12 cellular contexts compared by ENCODE assay signal in the genomic region with DNA sequence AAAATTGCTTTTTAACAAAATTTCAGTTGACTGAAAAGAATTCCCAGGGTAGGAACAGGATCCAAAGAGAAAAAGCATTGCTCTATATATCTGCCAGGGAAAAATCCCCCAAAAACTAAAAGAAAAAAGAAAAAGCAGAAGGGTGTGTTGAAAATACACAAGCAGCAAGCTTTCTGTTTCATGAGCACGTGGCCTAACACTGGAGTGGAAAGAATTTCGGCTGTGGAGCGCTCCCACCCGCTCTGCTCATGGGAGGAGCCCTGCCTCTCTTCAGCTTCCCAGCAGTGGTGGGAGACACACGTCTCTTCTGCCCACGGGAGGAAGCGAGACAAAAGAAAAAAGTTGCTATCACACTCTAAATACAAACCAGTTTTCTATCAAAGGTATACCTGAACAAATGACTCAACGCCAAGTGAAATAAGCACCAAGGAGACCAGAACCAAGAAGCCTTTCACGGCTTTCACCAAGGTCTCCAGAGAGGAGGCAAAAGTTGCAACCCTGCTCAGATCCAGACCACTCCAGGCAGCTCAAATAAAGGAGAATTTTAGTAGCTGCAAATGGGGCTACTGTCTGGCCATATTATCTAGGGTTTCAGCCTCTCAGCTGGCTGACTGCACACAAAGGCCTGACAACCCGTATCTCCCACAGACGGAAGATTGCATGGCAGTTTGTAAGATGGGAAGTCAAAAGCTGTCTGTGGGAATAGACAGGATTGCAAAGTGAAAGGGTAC. TPM values are rescaled to one million over a fixed set of nuclear protein-coding genes. Genes with fewer than 3 reads are reported as not detected.
DNase-seq lines count a peak whose midpoint lies in the region; ATAC-seq and TF ChIP-seq lines count a peak whose summit lies in the region.
"Had no signal": no experiment of that assay in that cellular context is flagged by ENCODE, and none has a peak within 500 bp of the region (broad histone marks: within the 10 kb centered on the region; RNA-seq: fewer than 3 reads in every experiment).

No MANE protein-coding gene starts in this region.

- POLR2A ChIA-PET in PC-9 (lab: Charles Lee; ENCODE audit: unreplicated experiment): no interaction called here

- ATAC-seq in omental fat pad (ENCODE audit: low FRiP score) (peak; percentile 62), GM18873 (IDR thresholded peaks at IDR 0.05; ENCODE audit: low FRiP score, unreplicated experiment) (no peak), GM18502 (IDR thresholded peaks at IDR 0.05; ENCODE audit: poor library complexity, unreplicated experiment) (no peak)

- H3K79me2 ChIP-seq in ACC112 (ENCODE audit: control insufficient read depth, insufficient read depth, low read length, unreplicated experiment) (no peaks in the 10 kb centered on the region), PC-9 (ENCODE audit: low read depth) (no peaks in the 10 kb centered on the region)

- H3K36me3 ChIP-seq in ACC112 (ENCODE audit: insufficient read depth, low read length) (no peaks in the 10 kb centered on the region), PC-9 (ENCODE audit: low read depth) (no peaks in the 10 kb centered on the region)

- no peaks in the 10 kb centered on the region for H3K9me2 ChIP-seq in PC-9 (ENCODE audit: insufficient read depth)

- H3K4me2 ChIP-seq in PC-9: no peak overlapping the region

- H2AFZ ChIP-seq in ACC112 (ENCODE audit: low read length, unreplicated experiment): peak overlapping the region; percentile 73
- no peak overlapping the region for H2AFZ ChIP-seq in PC-9

- CTCF ChIA-PET in PC-9 (lab: Charles Lee): no interaction called here

- H3K27me3 ChIP-seq in ACC112 (ENCODE audit: insufficient read depth, low read length): no peaks in the 10 kb centered on the region
- no peaks in the 10 kb centered on the region for H3K27me3 ChIP-seq in PC-9 (ENCODE audit: insufficient read depth, low read depth)

- H3K4me1 ChIP-seq in ACC112 (ENCODE audit: control insufficient read depth, insufficient read depth, low read length, unreplicated experiment) (peaks cover 24% of the 10 kb centered on the region), PC-9 (replicated peaks; ENCODE audit: insufficient read depth) (no peaks in the 10 kb centered on the region)

- no peaks in the 10 kb centered on the region for H4K20me1 ChIP-seq in PC-9 (ENCODE audit: insufficient read depth)

- no TSS peak for BruUV-seq in PC-9 (replicated peaks; lab: Mats Ljungman, UMichigan)

- H3F3A ChIP-seq in PC-9 (ENCODE audit: insufficient read depth, low read depth): no peaks in the 10 kb centered on the region

- DNase-seq in OCI-M1 (lab: John Stamatoyannopoulos, UW): peak; percentile 62
- peak in 41 of 42 donors; percentile 30 to 91 (median 68) for DNase-seq in head of caudate nucleus
- no peak for DNase-seq in omental fat pad (ENCODE audit: low spot score)
- DNase-seq in PC-9: no peak
- DNase-seq in NOMO-1 treated with dmso at 0.1 percent for 144 hours (lab: John Stamatoyannopoulos, UW; ENCODE audit: unreplicated experiment): no peak
- DNase-seq: activated naive CD4-positive, alpha-beta T cell treated with anti-CD3 and anti-CD28 coated beads, Interleukin-2, amount 50 U/mL, for 16 hours had no signal

- H3K4me3 ChIP-seq in ACC112 (ENCODE audit: low read depth, low read length) (peak overlapping the region; percentile 42; the same call in 1 of the 2 replicates), PC-9 (no peak overlapping the region)

- H3K27ac ChIP-seq in ACC112 (ENCODE audit: low read depth, low read length) (no peak overlapping the region), PC-9 (no peak overlapping the region)
- H3K27ac ChIP-seq: C4-2B, epithelial cell of prostate, VCaP had no signal

- H3K9me3 ChIP-seq in PC-9 (ENCODE audit: insufficient read depth, low read depth): no peaks in the 10 kb centered on the region

- no peak for TF ChIP-seq CTCF in omental fat pad (IDR thresholded peaks at IDR 0.05)
- no peak for TF ChIP-seq CTCF in PC-9 (conservative IDR thresholded peaks at IDR 0.05)

- intact Hi-C loops in head of caudate nucleus (cut with DNase I) (no loop called here), PC-9 (cut with micrococcal nuclease; ENCODE audit: unreplicated experiment) (no loop called here)

RNA-seq across cellular contexts. Expression of gene ZNF496, which starts 29.5 kb away (rescaled TPM):
- total RNA-seq in omental fat pad (10 to 100 TPM; 18.8 to 31.5 (median 26.6) TPM), PC-9 (2021) (37.6 and 56.8 TPM in 2 replicates)

RNA-seq across cellular contexts. Expression of gene NLRP3, which starts 54.8 kb away (rescaled TPM):
- total RNA-seq in omental fat pad: 10 to 100 TPM in 3 of 4 donors, 1 to 10 TPM in 1; 7.1 to 17.7 (median 14.4) TPM
- 0.30 TPM in 1 of 2 replicates, not detected in the other for total RNA-seq in PC-9 (2021)

Comparison
In these comparisons a context has a peak if more than half of its experiments do, and no peak if none do; other contexts are left out.
1. DNase-seq: peak in OCI-M1 (single experiment) and head of caudate nucleus (41 of 42); none in omental fat pad (single experiment), PC-9 (0 of 2) and NOMO-1 treated with dmso at 0.1 percent for 144 hours (single experiment).